Comparison of ENCODE assay signal across 8 cellular contexts in genomic region chr6:34696739-34697543, GRCh38. TPM values are rescaled to one million over a fixed set of nuclear protein-coding genes. Genes with fewer than 3 reads are reported as not detected.
DNase-seq lines count a peak whose midpoint lies in the region; ATAC-seq and TF ChIP-seq lines count a peak whose summit lies in the region.

Gene ILRUN, minus strand, starts transcription at chr6:34696767. Its CDS starts 164 bp downstream, at chr6:34696603.

- TF ChIP-seq CTCF in DOHH2 (IDR thresholded peaks at IDR 0.05; ENCODE audit: low read depth, low read length, poor library complexity, severe bottlenecking) (no peak), natural killer cell (IDR thresholded peaks at IDR 0.05) (no peak)

- DNase-seq in H4 (ENCODE audit: low spot score) (peak; percentile 88), M059J (ENCODE audit: low read depth) (peak; percentile 96), fibroblast of peridontal ligament (ENCODE audit: extremely low read depth) (peak; percentile 93), natural killer cell (peak; percentile 97)
- peak; percentile 95 for DNase-seq in activated T-helper 9 cell treated with anti-CD3 and anti-CD28 coated beads, Interleukin-2, amount 50 U/mL, for 16 hours (ENCODE audit: low read depth)
- peak; percentile 87 to 97 (median 94) for DNase-seq in stimulated activated naive CD4-positive, alpha-beta T cell (lab: John Stamatoyannopoulos, UW)

- peaks cover 39% of the 10 kb centered on the region for H3K4me1 ChIP-seq in DOHH2 (ENCODE audit: control insufficient read depth, low read length)

- H3K27ac Mint-ChIP-seq in natural killer cell = peak within 1 kb of the TSS; percentile 96 to 99

- H3F3A ChIP-seq in DOHH2 (ENCODE audit: control insufficient read depth, insufficient read depth) = peaks cover 5% of the 10 kb centered on the region; the same call in 1 of the 2 replicates

- peak; percentile 69 for TF ChIP-seq POLR2A in Raji (IDR thresholded peaks at IDR 0.05; ENCODE audit: insufficient read depth, low read depth, low read length)

- no peaks in the 10 kb centered on the region for H3K9me3 ChIP-seq in DOHH2 (ENCODE audit: control insufficient read depth, insufficient read depth, low read length)

- H3K79me2 ChIP-seq in DOHH2 (ENCODE audit: control insufficient read depth, low read length) = peaks cover 51% of the 10 kb centered on the region

- H4K20me1 ChIP-seq in DOHH2 (ENCODE audit: control insufficient read depth, insufficient read depth, low read depth, low read length) = peaks cover 12% of the 10 kb centered on the region; the same call in 1 of the 2 replicates

- no peaks in the 10 kb centered on the region for H3K9me3 Mint-ChIP-seq in natural killer cell

- peak within 1 kb of the TSS; percentile 99 for H3K4me3 Mint-ChIP-seq in natural killer cell

- H3K4me3 ChIP-seq in DOHH2 (ENCODE audit: low read length) = peak within 1 kb of the TSS; percentile 99

- peak within 1 kb of the TSS; percentile 93 for H3K4me2 ChIP-seq in DOHH2 (ENCODE audit: low read length)

- H3K27me3 Mint-ChIP-seq in natural killer cell (ENCODE audit: low read depth in 2 of 2) = peaks cover 0 to 2% of the 10 kb centered on the region in 2 donors

- H3K36me3 Mint-ChIP-seq in natural killer cell = no peaks in the 10 kb centered on the region

- H3K36me3 ChIP-seq in DOHH2 (ENCODE audit: control insufficient read depth, low read length) = peaks cover 29% of the 10 kb centered on the region

- no peaks in the 10 kb centered on the region for H3K27me3 ChIP-seq in DOHH2 (ENCODE audit: control insufficient read depth, low read length)

- intact Hi-C loops in natural killer cell (cut with micrococcal nuclease) = loop anchor here (1.0 to 10.0 kb wide), 5 partner anchors 25 to 192 kb away; partner anchors contain the start of genes ANKS1A, BLTP3A, SNRPC and TAF11

- H3K4me1 Mint-ChIP-seq in natural killer cell = peaks cover 31 to 44% of the 10 kb centered on the region in 2 donors

- peak within 1 kb of the TSS; percentile 58 for H3K27ac ChIP-seq in DOHH2 (ENCODE audit: low read depth, low read length)

- no peaks in the 10 kb centered on the region for H3K9me2 ChIP-seq in DOHH2 (replicated peaks; ENCODE audit: control insufficient read depth, low read length)

- ATAC-seq in natural killer cell = peak; percentile 91 to 96 (median 92)

RNA-seq across cellular contexts. Expression of gene ILRUN, which starts in this region (rescaled TPM):
- 28.9 and 29.9 TPM in 2 replicates for total RNA-seq in H4 (2014; rRNA removed; shearing (Covaris generic))
- total RNA-seq in M059J (2014; rRNA removed; shearing (Covaris generic)) = 74.6 and 82.9 TPM in 2 replicates
- total RNA-seq in natural killer cell = 100 to 1,000 TPM in 1 of 3 donors, 10 to 100 TPM in 2; 91.2 to 101 (median 92.3) TPM

Comparison
In these comparisons a context has a peak if more than half of its experiments do, and no peak if none do; other contexts are left out.
1. Peak in every context shown above with its lines: DNase-seq, ATAC-seq, H3K4me3 ChIP-seq and H3K27ac ChIP-seq.